In the genomic region with DNA sequence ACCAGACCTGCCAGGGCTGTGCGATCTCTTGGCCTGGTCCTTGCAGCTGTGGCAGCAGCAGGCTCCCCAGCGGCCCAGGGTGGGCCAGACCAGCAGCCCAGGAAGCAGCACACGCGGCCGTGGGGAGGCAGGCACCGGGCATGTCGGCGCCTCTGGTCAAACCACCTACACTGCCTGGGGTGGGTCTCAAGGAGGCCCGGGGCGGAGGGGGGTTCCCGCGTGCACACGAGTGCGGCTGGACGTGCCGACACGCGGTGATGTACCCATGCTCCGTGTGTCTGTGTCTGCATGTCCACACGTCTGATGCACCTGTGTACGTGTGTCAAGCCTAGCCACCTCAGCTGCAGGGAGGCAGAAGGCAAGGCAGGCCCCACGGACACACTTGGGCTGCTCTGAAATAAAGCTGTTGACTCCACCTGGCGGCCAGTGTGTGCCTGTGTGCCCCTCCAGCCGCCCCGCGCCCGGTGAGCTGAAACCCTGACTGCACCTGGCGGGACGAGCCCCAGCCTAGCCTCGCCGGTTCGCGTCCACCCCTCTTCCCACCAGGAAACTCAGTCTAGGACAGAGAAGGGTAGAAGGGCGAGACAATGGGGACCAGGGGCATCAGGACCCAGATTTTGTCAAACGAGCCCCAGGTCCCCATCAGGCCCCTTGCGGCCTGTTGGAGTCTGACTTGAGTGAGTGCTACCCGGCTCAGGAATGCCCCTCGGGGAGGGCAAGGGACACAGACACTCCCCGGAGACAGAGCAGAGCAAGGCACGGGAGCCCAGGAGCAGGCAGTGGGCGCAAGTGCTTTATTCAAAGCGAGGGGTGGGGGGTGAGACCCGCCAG, we compare ENCODE assay signal across 1 cellular context.
TF ChIP-seq lines count a peak whose summit lies in the region.

No MANE protein-coding gene starts in this region.

TF ChIP-seq in H1, 55 proteins besides CTCF, POLR2A, EP300 and RAD21 (continued from another document):
- TF ChIP-seq, protein P1, sequence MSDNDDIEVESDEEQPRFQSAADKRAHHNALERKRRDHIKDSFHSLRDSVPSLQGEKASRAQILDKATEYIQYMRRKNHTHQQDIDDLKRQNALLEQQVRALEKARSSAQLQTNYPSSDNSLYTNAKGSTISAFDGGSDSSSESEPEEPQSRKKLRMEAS (IDR thresholded peaks at IDR 0.05), result peak; percentile 58
- TF ChIP-seq HDAC2 (IDR thresholded peaks at IDR 0.05; ENCODE audit: borderline replicate concordance in 1 of 2, low read depth in 2 of 2, low read length in 2 of 2), result no peak
- no peak for TF ChIP-seq SIX5 (IDR thresholded peaks at IDR 0.05; ENCODE audit: low read depth, low read length)
- TF ChIP-seq HDAC6 (IDR thresholded peaks at IDR 0.05; ENCODE audit: low read depth, low read length), result no peak
- no peak for TF ChIP-seq CHD2 (IDR thresholded peaks at IDR 0.05; ENCODE audit: low read length)
- TF ChIP-seq CBX8 (IDR thresholded peaks at IDR 0.05; ENCODE audit: borderline replicate concordance, low read depth, low read length), result no peak
